Comparison of ENCODE assay signal across 25 cellular contexts in genomic region chr6:161543910-161544309, GRCh38.
A peak's percentile ranks its signal among the peaks of the same experiment; 100 is the strongest.
DNase-seq lines count a peak whose midpoint lies in the region; ATAC-seq, FAIRE-seq and TF ChIP-seq lines count a peak whose summit lies in the region.
"Had no signal": no experiment of that assay in that cellular context is flagged by ENCODE, and none has a peak within 500 bp of the region (broad histone marks: within the 10 kb centered on the region; RNA-seq: fewer than 3 reads in every experiment).

No MANE protein-coding gene starts in this region.

- no peaks in the 10 kb centered on the region for H3K27me3 Mint-ChIP-seq in T-helper 2 cell treated with Interferon-gamma antibody and Interleukin-4, amounts not matched to agents 5 μg/mL and 100 μg/mL, for 36 hours (ENCODE audit: low read depth)

- POLR2A ChIA-PET in GM12878 (lab: Charles Lee) = no interaction called here

- no peaks in the 10 kb centered on the region for H3K36me3 ChIP-seq in GM12878 (ENCODE audit: control insufficient read depth in 2 of 2, insufficient read depth in 2 of 2, low read length in 1 of 2)
- H3K36me3 ChIP-seq: breast epithelium had no signal

- BruUV-seq in GM12878 (replicated peaks; lab: Mats Ljungman, UMichigan) = no TSS peak

- H3K27ac ChIP-seq in GM12878 (ENCODE audit: control insufficient read depth, insufficient read depth) = no peak overlapping the region
- H3K27ac ChIP-seq: breast epithelium, psoas muscle, SK-N-MC had no signal

- SMC1A ChIA-PET in GM12878 (lab: Charles Lee; ENCODE audit: uncharacterized antibody, unreplicated experiment) = no interaction called here

- no peak overlapping the region for H3K4me2 ChIP-seq in GM12878 (ENCODE audit: control insufficient read depth, insufficient read depth)
- H3K4me2 ChIP-seq: smooth muscle cell had no signal

- 0% methylated on average over 2 of the region's 2 CpGs for WGBS in GM12878 (ENCODE audit: insufficient coverage, insufficient replicate concordance, low lambda C conversion rate, missing lambda C conversion rate)

- no peak for TF ChIP-seq POLR2A in GM12878 (IDR thresholded peaks at IDR 0.05; ENCODE audit: low read depth, low read length)

- CTCF ChIA-PET in GM12878 (lab: Yijun Ruan, JAX) = no interaction called here

- RAD21 ChIA-PET in GM12878 (lab: Charles Lee; ENCODE audit: unreplicated experiment) = no interaction called here

- TF ChIP-seq RAD21 in GM12878 (IDR thresholded peaks at IDR 0.05; ENCODE audit: insufficient read depth, low read depth, low read length) = no peak

- ATAC-seq in GM18861 (IDR thresholded peaks at IDR 0.05; ENCODE audit: unreplicated experiment) (peak; percentile 88), GM21576 (IDR thresholded peaks at IDR 0.05; ENCODE audit: unreplicated experiment) (peak; percentile 87), HG03103 (IDR thresholded peaks at IDR 0.05; ENCODE audit: low read depth, unreplicated experiment) (peak; percentile 89), GM12878 (0 out of 3 replicates have a peak, but pooled peaks have one; percentile 21)
- ATAC-seq: left colon, Panc1, psoas muscle had no signal

- no peaks in the 10 kb centered on the region for H3K79me2 ChIP-seq in GM12878 (ENCODE audit: control insufficient read depth, insufficient read depth, low read length)

- H3K27me3 ChIP-seq in GM12878 (replicated peaks in 1 of 2; ENCODE audit: control insufficient read depth in 2 of 2, insufficient read depth in 2 of 2, low read length in 1 of 2) = no peaks in the 10 kb centered on the region
- H3K27me3 ChIP-seq: breast epithelium had no signal

- no peak overlapping the region for H3K4me3 Mint-ChIP-seq in T-helper 2 cell treated with Interferon-gamma antibody and Interleukin-4, amounts not matched to agents 5 μg/mL and 100 μg/mL, for 36 hours
- H3K4me3 Mint-ChIP-seq: neural crest cell had no signal

- no peaks in the 10 kb centered on the region for H3K9me3 Mint-ChIP-seq in T-helper 2 cell treated with Interferon-gamma antibody and Interleukin-4, amounts not matched to agents 5 μg/mL and 100 μg/mL, for 36 hours
- H3K9me3 Mint-ChIP-seq: neural crest cell had no signal

- H3K4me1 ChIP-seq in GM12878 (ENCODE audit: control insufficient read depth, insufficient read depth, low read length) = no peaks in the 10 kb centered on the region
- H3K4me1 ChIP-seq: breast epithelium, psoas muscle had no signal

- no peaks in the 10 kb centered on the region for H4K20me1 ChIP-seq in GM12878 (ENCODE audit: control insufficient read depth, insufficient read depth)

- H3K27ac Mint-ChIP-seq in T-helper 2 cell treated with Interferon-gamma antibody and Interleukin-4, amounts not matched to agents 5 μg/mL and 100 μg/mL, for 36 hours = no peak overlapping the region

- no peaks in the 10 kb centered on the region for H3K36me3 Mint-ChIP-seq in T-helper 2 cell treated with Interferon-gamma antibody and Interleukin-4, amounts not matched to agents 5 μg/mL and 100 μg/mL, for 36 hours (ENCODE audit: low read depth)

- H3K9me3 ChIP-seq in GM12878 (replicated peaks; ENCODE audit: control insufficient read depth, insufficient read depth, low read length) = no peaks in the 10 kb centered on the region
- H3K9me3 ChIP-seq: breast epithelium, psoas muscle had no signal

- in situ Hi-C loops in GM12878 (cut with MboI) = no loop called here

- TF ChIP-seq EP300 in GM12878 (IDR thresholded peaks at IDR 0.05; ENCODE audit: borderline replicate concordance in 1 of 2, control insufficient read depth in 1 of 2, low read depth in 2 of 2, low read length in 2 of 2) = no peak

- no peak for TF ChIP-seq CTCF in GM12878 (IDR thresholded peaks at IDR 0.05 in 2 of 3, conservative IDR thresholded peaks at IDR 0.05 in 1 of 3; ENCODE audit: control insufficient read depth in 2 of 3, extremely low read depth in 1 of 3, insufficient read depth in 1 of 3, low read depth in 3 of 3, low read length in 3 of 3)

- FAIRE-seq in GM12878 (lab: Jason Lieb, UNC) = no peak

- H3K9ac ChIP-seq in GM12878 (ENCODE audit: control insufficient read depth, insufficient read depth, low read length) = no peak overlapping the region

- intact Hi-C loops in GM12878 (cut with micrococcal nuclease; ENCODE audit: unreplicated experiment) = no loop called here

- no peak for DNase-seq in GM12878 (ENCODE audit: low read depth, low spot score)
- DNase-seq in activated CD8-positive, alpha-beta memory T cell treated with anti-CD3 and anti-CD28 coated beads for 24 hours = no peak
- DNase-seq in GOT3 (lab: John Stamatoyannopoulos, UW) = no peak
- no peak for DNase-seq in T-helper 2 cell treated with Interferon-gamma antibody and Interleukin-4, amounts not matched to agents 5 μg/mL and 100 μg/mL, for 36 hours (ENCODE audit: low spot score)
- no peak for DNase-seq in NCI-H226
- DNase-seq: activated CD4-positive, alpha-beta T cell treated with anti-CD3 and anti-CD28 coated beads for 1 hour; activated effector memory CD4-positive, alpha-beta T cell treated with Interleukin-2 at 50 U/mL for 16 hours; DMS79; Karpas-422; left colon; midbrain; NCI-H1092 treated with DMSO at 0.1 percent for 48 hours; NCI-H2171; NCI-H748 treated with DMSO at 0.1 percent for 48 hours; psoas muscle; stimulated activated CD4-positive, alpha-beta T cell treated with anti-CD3 and anti-CD28 coated beads, Interleukin-4, amount 100 ng/mL, for 24 hours; T1000 had no signal

- H3K4me3 ChIP-seq in GM12878 = no peak overlapping the region
- H3K4me3 ChIP-seq: breast epithelium, psoas muscle, SK-N-MC, smooth muscle cell had no signal

- H3K4me1 Mint-ChIP-seq in T-helper 2 cell treated with Interferon-gamma antibody and Interleukin-4, amounts not matched to agents 5 μg/mL and 100 μg/mL, for 36 hours (ENCODE audit: low read depth) = no peaks in the 10 kb centered on the region

- no peak overlapping the region for H2AFZ ChIP-seq in GM12878 (ENCODE audit: control insufficient read depth, low read depth, low read length)

TF ChIP-seq in GM12878, 131 proteins besides CTCF, POLR2A, EP300 and RAD21:
- TF ChIP-seq ATF2 (IDR thresholded peaks at IDR 0.05; ENCODE audit: low read length) = peak; percentile 52; the same call in 1 of the 2 replicates
- peak; percentile 64 for TF ChIP-seq JUNB (IDR thresholded peaks at IDR 0.05)
- no peak for TF ChIP-seq E2F8 (IDR thresholded peaks at IDR 0.05; ENCODE audit: low read depth, partially characterized antibody)
- TF ChIP-seq NR2F1 (conservative IDR thresholded peaks at IDR 0.05) = no peak
- TF ChIP-seq RUNX3 (IDR thresholded peaks at IDR 0.05; ENCODE audit: low read length) = 0 out of 2 replicates have a peak, but pooled peaks have one; percentile 7
- TF ChIP-seq BRCA1 (IDR thresholded peaks at IDR 0.05; ENCODE audit: low read depth, low read length) = no peak
- peak; percentile 52; the same call in 1 of the 2 replicates for TF ChIP-seq MEF2A (IDR thresholded peaks at IDR 0.05; ENCODE audit: insufficient read depth, low read depth, low read length)
- peak; percentile 17; the same call in 1 of the 2 replicates for TF ChIP-seq IRF4 (IDR thresholded peaks at IDR 0.05; ENCODE audit: low read depth, low read length)

Comparison
In these comparisons a context has a peak if more than half of its experiments do, and no peak if none do; other contexts are left out.
1. ATAC-seq: peak in every context shown above with its lines; median percentile 89 in HG03103; 88 in GM18861; 87 in GM21576; 21 in GM12878.